2 cellular contexts compared by ENCODE assay signal in the genomic region with DNA sequence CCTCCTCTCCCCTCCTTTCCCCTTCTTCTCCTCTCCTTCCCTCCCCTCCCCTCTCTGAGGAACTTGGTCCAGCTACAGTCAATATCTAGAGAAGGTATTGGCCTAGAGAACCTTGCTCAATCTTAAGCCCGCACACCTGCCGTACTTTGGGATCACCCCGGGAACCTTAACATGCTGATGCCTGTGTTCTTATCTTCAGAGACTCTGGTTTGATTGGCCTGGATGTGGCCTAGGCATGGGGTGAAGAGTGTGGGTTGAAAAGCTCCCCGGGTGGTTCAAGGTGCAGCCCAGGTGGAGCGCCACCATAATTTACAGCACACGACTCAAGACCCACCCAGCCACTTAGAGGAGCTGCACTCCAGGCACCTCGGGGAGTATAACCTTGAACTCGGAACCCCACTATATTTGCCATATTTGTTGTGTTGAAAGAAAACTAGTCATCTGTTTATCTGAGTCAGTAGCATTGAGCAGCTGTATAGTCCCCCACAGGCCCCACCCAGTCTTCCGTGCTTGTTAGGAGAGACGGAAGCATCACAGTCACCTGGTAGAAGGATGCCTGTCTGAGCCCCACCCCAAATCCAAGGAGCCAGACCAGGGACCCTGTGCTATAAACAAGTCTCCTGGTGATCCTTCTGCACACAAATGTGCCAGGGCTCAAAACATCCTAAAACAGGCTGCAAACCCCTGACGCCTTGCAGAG.
TF ChIP-seq lines count a peak whose summit lies in the region.

No MANE protein-coding gene starts in this region.

TF ChIP-seq in GM12891, 5 proteins besides CTCF, POLR2A, EP300 and RAD21:
- TF ChIP-seq POU2F2 (IDR thresholded peaks at IDR 0.05; ENCODE audit: low read depth, low read length) (no peak), TAF1 (IDR thresholded peaks at IDR 0.05; ENCODE audit: low read depth, low read length) (no peak), PAX5 (IDR thresholded peaks at IDR 0.05; ENCODE audit: insufficient read depth, low read length, severe bottlenecking) (no peak), SPI1 (IDR thresholded peaks at IDR 0.05; ENCODE audit: low read depth, low read length) (no peak), POLR2AphosphoS5 (IDR thresholded peaks at IDR 0.05; ENCODE audit: low read depth, low read length) (no peak)

TF ChIP-seq in GM12878, 131 proteins besides CTCF, POLR2A, EP300 and RAD21:
- no peak for TF ChIP-seq MYB (IDR thresholded peaks at IDR 0.05; ENCODE audit: borderline replicate concordance, low read depth, low read length)
- TF ChIP-seq, protein P1, sequence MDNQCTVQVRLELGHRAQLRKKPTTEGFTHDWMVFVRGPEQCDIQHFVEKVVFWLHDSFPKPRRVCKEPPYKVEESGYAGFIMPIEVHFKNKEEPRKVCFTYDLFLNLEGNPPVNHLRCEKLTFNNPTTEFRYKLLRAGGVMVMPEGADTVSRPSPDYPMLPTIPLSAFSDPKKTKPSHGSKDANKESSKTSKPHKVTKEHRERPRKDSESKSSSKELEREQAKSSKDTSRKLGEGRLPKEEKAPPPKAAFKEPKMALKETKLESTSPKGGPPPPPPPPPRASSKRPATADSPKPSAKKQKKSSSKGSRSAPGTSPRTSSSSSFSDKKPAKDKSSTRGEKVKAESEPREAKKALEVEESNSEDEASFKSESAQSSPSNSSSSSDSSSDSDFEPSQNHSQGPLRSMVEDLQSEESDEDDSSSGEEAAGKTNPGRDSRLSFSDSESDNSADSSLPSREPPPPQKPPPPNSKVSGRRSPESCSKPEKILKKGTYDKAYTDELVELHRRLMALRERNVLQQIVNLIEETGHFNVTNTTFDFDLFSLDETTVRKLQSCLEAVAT (IDR thresholded peaks at IDR 0.05) = peak; percentile 79; the same call in 1 of the 2 replicates
